In genomic region chr1:25922064-25922632, GRCh38 we compare ENCODE assay signal across 8 cellular contexts. TPM values are rescaled to one million over a fixed set of nuclear protein-coding genes. Genes with fewer than 3 reads are reported as not detected.
DNase-seq lines count a peak whose midpoint lies in the region; ATAC-seq lines count a peak whose summit lies in the region.

No MANE protein-coding gene starts in this region.

- H3K27me3 ChIP-seq in thymus (ENCODE audit: control insufficient read depth, insufficient read depth), result no peaks in the 10 kb centered on the region

- H3K9me3 Mint-ChIP-seq in activated CD4-positive, alpha-beta T cell treated with anti-CD3 and anti-CD28 coated beads, Interleukin-2, amount 10 ng/mL, durations not matched to agents 24 days and 14 days, result no peaks in the 10 kb centered on the region
- H3K9me3 Mint-ChIP-seq in activated naive CD8-positive, alpha-beta T cell treated with anti-CD3 and anti-CD28 coated beads, Interleukin-2, amount 50 U/mL, for 24 hours, result no peaks in the 10 kb centered on the region

- peak overlapping the region; percentile 43 for H3K27ac ChIP-seq in thymus (ENCODE audit: low read depth)

- H3K9me3 ChIP-seq in thymus (ENCODE audit: control insufficient read depth), result no peaks in the 10 kb centered on the region

- H3K4me1 Mint-ChIP-seq in activated CD4-positive, alpha-beta T cell treated with anti-CD3 and anti-CD28 coated beads, Interleukin-2, amount 10 ng/mL, durations not matched to agents 24 days and 14 days, result peaks cover 26% of the 10 kb centered on the region
- peaks cover 32% of the 10 kb centered on the region for H3K4me1 Mint-ChIP-seq in activated naive CD8-positive, alpha-beta T cell treated with anti-CD3 and anti-CD28 coated beads, Interleukin-2, amount 50 U/mL, for 24 hours

- no peaks in the 10 kb centered on the region for H3K36me3 ChIP-seq in thymus (ENCODE audit: control insufficient read depth, insufficient read depth)

- peak overlapping the region; percentile 61 for H3K4me3 ChIP-seq in thymus (ENCODE audit: low read length)

- no peaks in the 10 kb centered on the region for H3K36me3 Mint-ChIP-seq in activated CD4-positive, alpha-beta T cell treated with anti-CD3 and anti-CD28 coated beads, Interleukin-2, amount 10 ng/mL, durations not matched to agents 24 days and 14 days (ENCODE audit: low read depth)
- H3K36me3 Mint-ChIP-seq in activated naive CD8-positive, alpha-beta T cell treated with anti-CD3 and anti-CD28 coated beads, Interleukin-2, amount 50 U/mL, for 24 hours (ENCODE audit: low read depth), result no peaks in the 10 kb centered on the region

- ATAC-seq in activated naive CD8-positive, alpha-beta T cell treated with anti-CD3 and anti-CD28 coated beads, Interleukin-2, amount 50 U/mL, for 24 hours, result no peak
- no peak for ATAC-seq in HG03469 (IDR thresholded peaks at IDR 0.05; ENCODE audit: unreplicated experiment)

- intact Hi-C loops in activated CD4-positive, alpha-beta T cell treated with anti-CD3 and anti-CD28 coated beads, Interleukin-2, amount 10 ng/mL, durations not matched to agents 24 days and 14 days (cut with micrococcal nuclease), result loop anchor here (2.0 kb wide), 1 partner anchor 15 kb away; the partner anchor contains the start of gene STMN1

- no peak overlapping the region for H3K27ac Mint-ChIP-seq in activated CD4-positive, alpha-beta T cell treated with anti-CD3 and anti-CD28 coated beads, Interleukin-2, amount 10 ng/mL, durations not matched to agents 24 days and 14 days
- H3K27ac Mint-ChIP-seq in activated naive CD8-positive, alpha-beta T cell treated with anti-CD3 and anti-CD28 coated beads, Interleukin-2, amount 50 U/mL, for 24 hours, result peak overlapping the region; percentile 60

- WGBS in thymus, result 35% methylated on average over 12 of the region's 12 CpGs

- H3K4me1 ChIP-seq in thymus (ENCODE audit: control insufficient read depth, insufficient read depth, low read length), result peaks cover 26% of the 10 kb centered on the region

- H3K4me3 Mint-ChIP-seq in activated CD4-positive, alpha-beta T cell treated with anti-CD3 and anti-CD28 coated beads, Interleukin-2, amount 10 ng/mL, durations not matched to agents 24 days and 14 days, result peak overlapping the region; percentile 82
- H3K4me3 Mint-ChIP-seq in activated naive CD8-positive, alpha-beta T cell treated with anti-CD3 and anti-CD28 coated beads, Interleukin-2, amount 50 U/mL, for 24 hours, result peak overlapping the region; percentile 73

- DNase-seq in activated CD4-positive, alpha-beta T cell treated with anti-CD3 and anti-CD28 coated beads, Interleukin-2, amount 10 ng/mL, durations not matched to agents 24 days and 14 days, result no peak
- DNase-seq in activated CD4-positive, alpha-beta T cell treated with anti-CD3 and anti-CD28 coated beads for 48 hours, result no peak
- DNase-seq in activated naive CD8-positive, alpha-beta T cell treated with anti-CD3 and anti-CD28 coated beads, Interleukin-2, amount 50 U/mL, for 24 hours, result no peak
- DNase-seq in left kidney (ENCODE audit: low read depth, low spot score) (peak; percentile 93), COLO829 (ENCODE audit: low spot score) (no peak), GF-D8 (lab: John Stamatoyannopoulos, UW) (no peak)

- H3K27me3 Mint-ChIP-seq in activated CD4-positive, alpha-beta T cell treated with anti-CD3 and anti-CD28 coated beads, Interleukin-2, amount 10 ng/mL, durations not matched to agents 24 days and 14 days, result peaks cover 40% of the 10 kb centered on the region
- H3K27me3 Mint-ChIP-seq in activated naive CD8-positive, alpha-beta T cell treated with anti-CD3 and anti-CD28 coated beads, Interleukin-2, amount 50 U/mL, for 24 hours, result peaks cover 9% of the 10 kb centered on the region

RNA-seq across cellular contexts. Expression of gene STMN1, which starts 15.9 kb away (rescaled TPM):
- total RNA-seq in activated CD4-positive, alpha-beta T cell treated with anti-CD3 and anti-CD28 coated beads, Interleukin-2, amount 10 ng/mL, durations not matched to agents 24 days and 14 days, result 247 and 255 TPM in 2 replicates
- 472 TPM for polyA plus RNA-seq in thymus

RNA-seq across cellular contexts. Expression of gene PAQR7, which starts 46.6 kb away (rescaled TPM):
- 6.6 and 6.8 TPM in 2 replicates for total RNA-seq in activated CD4-positive, alpha-beta T cell treated with anti-CD3 and anti-CD28 coated beads, Interleukin-2, amount 10 ng/mL, durations not matched to agents 24 days and 14 days
- 2.9 TPM for polyA plus RNA-seq in thymus
